In genomic region chrX:119647552-119648420, GRCh38 we compare ENCODE assay signal across 8 cellular contexts. TPM values are rescaled to one million over a fixed set of nuclear protein-coding genes. Genes with fewer than 3 reads are reported as not detected.
DNase-seq lines count a peak whose midpoint lies in the region; ATAC-seq, FAIRE-seq and TF ChIP-seq lines count a peak whose summit lies in the region.

No MANE protein-coding gene starts in this region.

- no peak for TF ChIP-seq CTCF in nephron progenitor cell (IDR thresholded peaks at IDR 0.05)
- no peak for TF ChIP-seq CTCF in type B pancreatic cell (conservative IDR thresholded peaks at IDR 0.05)

- CTCF ChIA-PET in activated CD4-positive, alpha-beta T cell treated with anti-CD3 and anti-CD28 coated beads for 36 hours (lab: Charles Lee): interaction anchor here (0.6 to 1.5 kb wide), 8 partner anchors 12 to 143 kb away, joined by 3 to 6 read pairs (median 4); partner anchors contain the start of genes RPL39 and SOWAHD
- CTCF ChIA-PET in HEK293T (lab: Yijun Ruan, JAX): no interaction called here

- peak; percentile 96 for ATAC-seq in HG02798 (IDR thresholded peaks at IDR 0.05; ENCODE audit: poor library complexity, unreplicated experiment)
- ATAC-seq in activated CD4-positive, alpha-beta T cell treated with anti-CD3 and anti-CD28 coated beads for 36 hours: peak; percentile 96

- H3K23ac ChIP-seq in mesenchymal stem cell (ENCODE audit: low read length in 2 of 2): no peak overlapping the region

- WGBS in mesenchymal stem cell: 98% methylated on average over 10 of the region's 17 CpGs

- DNase-seq in GM18507 (ENCODE audit: extremely low spot score, insufficient read length, low read depth) (peak; percentile 42), nephron progenitor cell (no peak), mesenchymal stem cell (no peak), HEK293T (ENCODE audit: extremely low spot score) (no peak), type B pancreatic cell (ENCODE audit: extremely low spot score, unreplicated experiment) (no peak), NCI-H187 treated with DMSO at 0.1 percent for 48 hours (lab: John Stamatoyannopoulos, UW) (no peak)
- DNase-seq in activated CD4-positive, alpha-beta T cell treated with anti-CD3 and anti-CD28 coated beads for 36 hours: peak; percentile 81

- H3K27ac ChIP-seq in mesenchymal stem cell (ENCODE audit: low read length, poor library complexity, severe bottlenecking): no peak overlapping the region

- no peak overlapping the region for H3K14ac ChIP-seq in mesenchymal stem cell (ENCODE audit: low read length in 2 of 2)

- H3K4me3 Mint-ChIP-seq in activated CD4-positive, alpha-beta T cell treated with anti-CD3 and anti-CD28 coated beads for 36 hours: peak overlapping the region; percentile 32
- H3K4me3 Mint-ChIP-seq in nephron progenitor cell (no peak overlapping the region), type B pancreatic cell (no peak overlapping the region)

- no peak overlapping the region for H3K4ac ChIP-seq in mesenchymal stem cell (ENCODE audit: low read depth in 1 of 2, low read length in 2 of 2)

- H3K9ac ChIP-seq in mesenchymal stem cell (ENCODE audit: low read length): no peak overlapping the region

- H3K27ac Mint-ChIP-seq in activated CD4-positive, alpha-beta T cell treated with anti-CD3 and anti-CD28 coated beads for 36 hours: peak overlapping the region; percentile 91
- H3K27ac Mint-ChIP-seq in nephron progenitor cell (peak overlapping the region; percentile 64), type B pancreatic cell (no peak overlapping the region)

- intact Hi-C loops in activated CD4-positive, alpha-beta T cell treated with anti-CD3 and anti-CD28 coated beads for 36 hours (cut with DNase I, micrococcal nuclease): loop anchor here (1.0 to 2.0 kb wide), 5 partner anchors 35 to 107 kb away; partner anchors contain the start of genes NKRF (in 2 of the 2), SEPTIN6 (in 1 of the 2) and UBE2A (in 1 of the 2)

- no peak overlapping the region for H3K4me3 ChIP-seq in mesenchymal stem cell (ENCODE audit: insufficient read depth in 1 of 2, low read depth in 1 of 2, low read length in 2 of 2)

- peaks cover 36% of the 10 kb centered on the region for H3K4me1 Mint-ChIP-seq in activated CD4-positive, alpha-beta T cell treated with anti-CD3 and anti-CD28 coated beads for 36 hours
- H3K4me1 Mint-ChIP-seq in nephron progenitor cell (peaks cover 6% of the 10 kb centered on the region), type B pancreatic cell (ENCODE audit: unreplicated experiment) (no peaks in the 10 kb centered on the region)

- peaks cover 0 to 6% of the 10 kb centered on the region in 2 experiments for H3K36me3 ChIP-seq in mesenchymal stem cell (ENCODE audit: control insufficient read depth in 1 of 2, insufficient read depth in 2 of 2, low read depth in 1 of 2, low read length in 2 of 2)

- H3K4me1 ChIP-seq in mesenchymal stem cell (ENCODE audit: control insufficient read depth, insufficient read depth, low read depth, low read length): no peaks in the 10 kb centered on the region

- POLR2A ChIA-PET in activated CD4-positive, alpha-beta T cell treated with anti-CD3 and anti-CD28 coated beads for 36 hours (lab: Charles Lee): interaction anchor here (0.7 to 2.1 kb wide), 6 partner anchors 35 to 144 kb away, joined by 3 to 13 read pairs (median 8); partner anchors contain the start of genes RPL39 and SEPTIN6
- POLR2A ChIA-PET in HEK293T (lab: Yijun Ruan, JAX): no interaction called here

- no peaks in the 10 kb centered on the region for H3K9me3 ChIP-seq in mesenchymal stem cell (ENCODE audit: control insufficient read depth, low read length)

- no peaks in the 10 kb centered on the region for H3K79me1 ChIP-seq in mesenchymal stem cell (replicated peaks; ENCODE audit: low read length, poor library complexity, severe bottlenecking)

- no peak overlapping the region for H2BK120ac ChIP-seq in mesenchymal stem cell (ENCODE audit: low read depth, low read length)

- H3K4me2 ChIP-seq in mesenchymal stem cell (ENCODE audit: low read length, poor library complexity, severe bottlenecking): no peak overlapping the region

- H2BK15ac ChIP-seq in mesenchymal stem cell (ENCODE audit: low read depth, poor library complexity, severe bottlenecking): no peak overlapping the region

- no peaks in the 10 kb centered on the region for H3K9me3 Mint-ChIP-seq in activated CD4-positive, alpha-beta T cell treated with anti-CD3 and anti-CD28 coated beads for 36 hours (ENCODE audit: low read depth)
- H3K9me3 Mint-ChIP-seq in nephron progenitor cell: peaks cover 53% of the 10 kb centered on the region
- H3K9me3 Mint-ChIP-seq in type B pancreatic cell: no peaks in the 10 kb centered on the region

- no peak overlapping the region for H4K91ac ChIP-seq in mesenchymal stem cell (ENCODE audit: low read length)

- H3K27me3 Mint-ChIP-seq in activated CD4-positive, alpha-beta T cell treated with anti-CD3 and anti-CD28 coated beads for 36 hours: no peaks in the 10 kb centered on the region
- H3K27me3 Mint-ChIP-seq in nephron progenitor cell (ENCODE audit: low read depth, poor library complexity) (peaks cover 3% of the 10 kb centered on the region), type B pancreatic cell (no peaks in the 10 kb centered on the region)

- peaks cover 36% of the 10 kb centered on the region for H3K36me3 Mint-ChIP-seq in activated CD4-positive, alpha-beta T cell treated with anti-CD3 and anti-CD28 coated beads for 36 hours (ENCODE audit: low read depth)
- H3K36me3 Mint-ChIP-seq in nephron progenitor cell (ENCODE audit: low read depth): peaks cover 53% of the 10 kb centered on the region
- no peaks in the 10 kb centered on the region for H3K36me3 Mint-ChIP-seq in type B pancreatic cell

- H2AFZ ChIP-seq in mesenchymal stem cell (ENCODE audit: low read depth, low read length): no peak overlapping the region

- H2BK12ac ChIP-seq in mesenchymal stem cell (ENCODE audit: low read length in 2 of 2): no peak overlapping the region

- FAIRE-seq in GM18507 (lab: Jason Lieb, UNC): peak; percentile 100

- peaks cover 0 to 7% of the 10 kb centered on the region in 2 experiments for H3K27me3 ChIP-seq in mesenchymal stem cell (ENCODE audit: control insufficient read depth in 1 of 2, insufficient read depth in 1 of 2, low read length in 2 of 2)

- no peak overlapping the region for H2AK5ac ChIP-seq in mesenchymal stem cell (ENCODE audit: low read length, severe bottlenecking)

- no peak overlapping the region for H2BK5ac ChIP-seq in mesenchymal stem cell (ENCODE audit: low read depth, low read length, poor library complexity, severe bottlenecking)

- no peak overlapping the region for H3K18ac ChIP-seq in mesenchymal stem cell (ENCODE audit: low read depth in 1 of 2, low read length in 2 of 2)

- no peak overlapping the region for H4K8ac ChIP-seq in mesenchymal stem cell (ENCODE audit: low read length)

TF ChIP-seq in HEK293T, 16 proteins besides CTCF, POLR2A, EP300 and RAD21:
- no peak for TF ChIP-seq FOXK2 (IDR thresholded peaks at IDR 0.05)
- no peak for TF ChIP-seq FOXA1 (IDR thresholded peaks at IDR 0.05)
- no peak for TF ChIP-seq NFRKB (IDR thresholded peaks at IDR 0.05)
- TF ChIP-seq BHLHE40 (IDR thresholded peaks at IDR 0.05; ENCODE audit: borderline replicate concordance): no peak
- no peak for TF ChIP-seq SP1 (IDR thresholded peaks at IDR 0.05)
- TF ChIP-seq ELF4 (IDR thresholded peaks at IDR 0.05): no peak
- TF ChIP-seq TARDBP (IDR thresholded peaks at IDR 0.05): no peak
- TF ChIP-seq FOXM1 (IDR thresholded peaks at IDR 0.05; ENCODE audit: borderline replicate concordance): no peak
- no peak for TF ChIP-seq PKNOX1 (IDR thresholded peaks at IDR 0.05)
- no peak for TF ChIP-seq L3MBTL2 (conservative IDR thresholded peaks at IDR 0.05)
- TF ChIP-seq CTBP1 (IDR thresholded peaks at IDR 0.05; ENCODE audit: borderline replicate concordance): no peak
- TF ChIP-seq LEF1 (IDR thresholded peaks at IDR 0.05; ENCODE audit: borderline replicate concordance): no peak
- TF ChIP-seq SUZ12 (IDR thresholded peaks at IDR 0.05): no peak
- TF ChIP-seq ARNT (IDR thresholded peaks at IDR 0.05): no peak
- TF ChIP-seq ZNF384 (IDR thresholded peaks at IDR 0.05): no peak

RNA-seq across cellular contexts. Expression of gene NKRF, which starts 41.6 kb away (rescaled TPM):
- total RNA-seq in activated CD4-positive, alpha-beta T cell treated with anti-CD3 and anti-CD28 coated beads for 36 hours: 10 to 100 TPM; 23.8 to 25.0 TPM
- polyA plus RNA-seq in mesenchymal stem cell (2013, experiment 1 of 2): 5.9 TPM
- 6.0 TPM for polyA plus RNA-seq in mesenchymal stem cell (2013, experiment 2 of 2)
- total RNA-seq in type B pancreatic cell (ENCODE audit: low replicate concordance): 11.0 and 11.8 TPM in 2 replicates

RNA-seq across cellular contexts. Expression of gene SEPTIN6, which starts 45.2 kb away (rescaled TPM):
- total RNA-seq in activated CD4-positive, alpha-beta T cell treated with anti-CD3 and anti-CD28 coated beads for 36 hours: 100 to 1,000 TPM; 183 to 233 TPM
- polyA plus RNA-seq in mesenchymal stem cell (2013, experiment 1 of 2): 63.7 TPM
- 65.3 TPM for polyA plus RNA-seq in mesenchymal stem cell (2013, experiment 2 of 2)
- total RNA-seq in type B pancreatic cell (ENCODE audit: low replicate concordance): 15.8 and 70.2 TPM in 2 replicates

Comparison
In these comparisons a context has a peak if more than half of its experiments do, and no peak if none do; other contexts are left out.
1. DNase-seq: peak in GM18507 (single experiment) and activated CD4-positive, alpha-beta T cell treated with anti-CD3 and anti-CD28 coated beads for 36 hours (single experiment); none in nephron progenitor cell (single experiment), mesenchymal stem cell (single experiment), HEK293T (single experiment), type B pancreatic cell (single experiment) and NCI-H187 treated with DMSO at 0.1 percent for 48 hours (single experiment).